In genomic region chr15:97904196-97904572, GRCh38 we compare ENCODE assay signal across 8 cellular contexts. TPM values are rescaled to one million over a fixed set of nuclear protein-coding genes. Genes with fewer than 3 reads are reported as not detected.
DNase-seq lines count a peak whose midpoint lies in the region; ATAC-seq and TF ChIP-seq lines count a peak whose summit lies in the region.

No MANE protein-coding gene starts in this region.

- H3K27me3 ChIP-seq in RWPE2 (ENCODE audit: insufficient read depth, poor library complexity, severe bottlenecking) (no peaks in the 10 kb centered on the region), endodermal cell (ENCODE audit: control insufficient read depth, insufficient read depth, low read length, poor library complexity, severe bottlenecking) (peaks cover 48% of the 10 kb centered on the region), lung (ENCODE audit: control insufficient read depth, insufficient read depth) (no peaks in the 10 kb centered on the region), tibial nerve (peaks cover 0 to 4% of the 10 kb centered on the region in 2 donors)

- H3K4me3 ChIP-seq in RWPE2 (ENCODE audit: severe bottlenecking), result no peak overlapping the region
- H3K4me3 ChIP-seq in endodermal cell (ENCODE audit: low read length), result no peak overlapping the region
- H3K4me3 ChIP-seq in lung, result no peak overlapping the region
- peak overlapping the region in 1 of 4 donors; percentile 20 for H3K4me3 ChIP-seq in tibial nerve

- no peak for TF ChIP-seq EP300 in tibial nerve (IDR thresholded peaks at IDR 0.05)

- no peak for TF ChIP-seq POLR2A in tibial nerve (IDR thresholded peaks at IDR 0.05)

- H3K36me3 ChIP-seq in RWPE2 (ENCODE audit: low read depth) (no peaks in the 10 kb centered on the region), endodermal cell (ENCODE audit: control insufficient read depth, insufficient read depth, low read length) (no peaks in the 10 kb centered on the region), lung (ENCODE audit: control insufficient read depth in 2 of 2, insufficient read depth in 2 of 2, low read length in 2 of 2) (no peaks in the 10 kb centered on the region), tibial nerve (no peaks in the 10 kb centered on the region)

- H3K9me3 Mint-ChIP-seq in endodermal cell, result no peaks in the 10 kb centered on the region
- peaks cover 3% of the 10 kb centered on the region for H3K9me3 Mint-ChIP-seq in stimulated activated effector memory CD8-positive, alpha-beta T cell treated with anti-CD3 and anti-CD28 coated beads, Interleukin-12 subunit alpha, Interleukin-12 subunit beta, amount 100 ng/mL, for 72 hours

- H3K4me1 ChIP-seq in RWPE2 (ENCODE audit: insufficient read depth, poor library complexity, severe bottlenecking) (peaks cover 17% of the 10 kb centered on the region), endodermal cell (ENCODE audit: control insufficient read depth, insufficient read depth, low read length) (no peaks in the 10 kb centered on the region), lung (ENCODE audit: control insufficient read depth in 2 of 2, insufficient read depth in 2 of 2, low read length in 2 of 2) (no peaks in the 10 kb centered on the region), tibial nerve (peaks cover 0 to 13% (median 0%) of the 10 kb centered on the region in 4 donors)

- DNase-seq in ELR (ENCODE audit: low read depth) (peak; percentile 70), HuH-7 (ENCODE audit: low spot score) (peak; percentile 71), RWPE2 (ENCODE audit: low spot score) (peak; percentile 85), endodermal cell (peak; percentile 94), lung (ENCODE audit: low spot score) (peak; percentile 56), tibial nerve (ENCODE audit: low spot score in 2 of 2) (peak; percentile 58 to 63)
- DNase-seq in stimulated activated effector memory CD8-positive, alpha-beta T cell treated with anti-CD3 and anti-CD28 coated beads, Interleukin-12 subunit alpha, Interleukin-12 subunit beta, amount 100 ng/mL, for 72 hours (ENCODE audit: low spot score in 2 of 2), result no peak

- WGBS in endodermal cell (ENCODE audit: insufficient coverage in 1 of 2, insufficient read length in 1 of 2), 2 experiments, result 0 to 4% methylated on average over 1 to 22 of the region's 22 CpGs
- WGBS in lung, 2 donors, result 0 to 1% methylated on average over 21 to 22 of the region's 22 CpGs
- WGBS in tibial nerve, 2 donors, result 0 to 1% methylated on average over 14 to 22 of the region's 22 CpGs

- no peak overlapping the region for H3K9ac ChIP-seq in endodermal cell (ENCODE audit: extremely low read depth, low read length, poor library complexity, severe bottlenecking)

- peak; percentile 80 for ATAC-seq in RWPE2 (ENCODE audit: low read depth)
- peak; percentile 68 for ATAC-seq in lung (ENCODE audit: insufficient read depth, low FRiP score)
- no peak for ATAC-seq in stimulated activated effector memory CD8-positive, alpha-beta T cell treated with anti-CD3 and anti-CD28 coated beads, Interleukin-12 subunit alpha, Interleukin-12 subunit beta, amount 100 ng/mL, for 72 hours
- ATAC-seq in GM19395 (IDR thresholded peaks at IDR 0.05; ENCODE audit: unreplicated experiment), result no peak

- H3K4me3 Mint-ChIP-seq in endodermal cell, result no peak overlapping the region
- H3K4me3 Mint-ChIP-seq in stimulated activated effector memory CD8-positive, alpha-beta T cell treated with anti-CD3 and anti-CD28 coated beads, Interleukin-12 subunit alpha, Interleukin-12 subunit beta, amount 100 ng/mL, for 72 hours, result no peak overlapping the region

- no peaks in the 10 kb centered on the region for H3K36me3 Mint-ChIP-seq in endodermal cell (ENCODE audit: low read depth)
- no peaks in the 10 kb centered on the region for H3K36me3 Mint-ChIP-seq in stimulated activated effector memory CD8-positive, alpha-beta T cell treated with anti-CD3 and anti-CD28 coated beads, Interleukin-12 subunit alpha, Interleukin-12 subunit beta, amount 100 ng/mL, for 72 hours

- H3K4me1 Mint-ChIP-seq in endodermal cell, result peaks cover 2% of the 10 kb centered on the region
- no peaks in the 10 kb centered on the region for H3K4me1 Mint-ChIP-seq in stimulated activated effector memory CD8-positive, alpha-beta T cell treated with anti-CD3 and anti-CD28 coated beads, Interleukin-12 subunit alpha, Interleukin-12 subunit beta, amount 100 ng/mL, for 72 hours

- H3K27ac Mint-ChIP-seq in endodermal cell, result no peak overlapping the region
- no peak overlapping the region for H3K27ac Mint-ChIP-seq in stimulated activated effector memory CD8-positive, alpha-beta T cell treated with anti-CD3 and anti-CD28 coated beads, Interleukin-12 subunit alpha, Interleukin-12 subunit beta, amount 100 ng/mL, for 72 hours

- H3K27ac ChIP-seq in RWPE2 (ENCODE audit: poor library complexity, severe bottlenecking), result no peak overlapping the region
- no peak overlapping the region for H3K27ac ChIP-seq in endodermal cell (ENCODE audit: low read depth, low read length)
- no peak overlapping the region for H3K27ac ChIP-seq in lung (ENCODE audit: low read depth in 1 of 2, low read length in 1 of 2)
- H3K27ac ChIP-seq in tibial nerve, result no peak overlapping the region

- TF ChIP-seq CTCF in RWPE2 (IDR thresholded peaks at IDR 0.05; ENCODE audit: poor library complexity, severe bottlenecking) (peak; percentile 99), endodermal cell (conservative IDR thresholded peaks at IDR 0.05) (peak; percentile 88), lung (IDR thresholded peaks at IDR 0.05; ENCODE audit: control extremely low read depth, extremely low read depth) (peak; percentile 28), tibial nerve (IDR thresholded peaks at IDR 0.05) (peak; percentile 69 to 87 (median 74))

- H3K9me3 ChIP-seq in RWPE2 (ENCODE audit: severe bottlenecking) (no peaks in the 10 kb centered on the region), endodermal cell (ENCODE audit: control insufficient read depth, low read length) (no peaks in the 10 kb centered on the region), lung (ENCODE audit: control insufficient read depth in 2 of 2, insufficient read depth in 1 of 2, low read length in 1 of 2) (no peaks in the 10 kb centered on the region), tibial nerve (no peaks in the 10 kb centered on the region)

- peaks cover 39% of the 10 kb centered on the region for H3K27me3 Mint-ChIP-seq in endodermal cell (ENCODE audit: insufficient read depth)

RNA-seq across cellular contexts. Expression of gene ARRDC4, which starts 56.3 kb away (rescaled TPM):
- 1 to 10 TPM; 2.1 TPM for total RNA-seq in endodermal cell
- polyA plus RNA-seq in endodermal cell (2013, experiment 1 of 2), result 1.7 TPM
- polyA plus RNA-seq in endodermal cell (2013, experiment 2 of 2), result 2.4 TPM
- 10 to 100 TPM; 20.2 to 41.5 TPM for total RNA-seq in lung
- polyA plus RNA-seq in lung, result 10 to 100 TPM; 16.5 to 18.7 TPM
- 10 to 100 TPM; 27.1 to 68.2 (median 61.0) TPM for total RNA-seq in tibial nerve

Comparison
In these comparisons a context has a peak if more than half of its experiments do, and no peak if none do; other contexts are left out.
1. DNase-seq: peak in ELR (single experiment), HuH-7 (single experiment), RWPE2 (single experiment), endodermal cell (single experiment), lung (single experiment) and tibial nerve (2 of 2); none in stimulated activated effector memory CD8-positive, alpha-beta T cell treated with anti-CD3 and anti-CD28 coated beads, Interleukin-12 subunit alpha, Interleukin-12 subunit beta, amount 100 ng/mL, for 72 hours (0 of 2).
2. ATAC-seq: peak in RWPE2 (single experiment) and lung (single experiment); none in stimulated activated effector memory CD8-positive, alpha-beta T cell treated with anti-CD3 and anti-CD28 coated beads, Interleukin-12 subunit alpha, Interleukin-12 subunit beta, amount 100 ng/mL, for 72 hours (single experiment) and GM19395 (single experiment).
3. CTCF ChIP-seq: peak in every context shown above with its lines; median percentile 99 in RWPE2; 88 in endodermal cell; 74 in tibial nerve; 28 in lung.
4. RNA of gene ARRDC4, which starts 56.3 kb away (total RNA-seq): 27.1 to 68.2 TPM in tibial nerve and 20.2 to 41.5 TPM in lung; 2.1 TPM in endodermal cell; every median in the first group is over 4 times any median in the second.